17 cellular contexts compared by ENCODE assay signal in the genomic region with DNA sequence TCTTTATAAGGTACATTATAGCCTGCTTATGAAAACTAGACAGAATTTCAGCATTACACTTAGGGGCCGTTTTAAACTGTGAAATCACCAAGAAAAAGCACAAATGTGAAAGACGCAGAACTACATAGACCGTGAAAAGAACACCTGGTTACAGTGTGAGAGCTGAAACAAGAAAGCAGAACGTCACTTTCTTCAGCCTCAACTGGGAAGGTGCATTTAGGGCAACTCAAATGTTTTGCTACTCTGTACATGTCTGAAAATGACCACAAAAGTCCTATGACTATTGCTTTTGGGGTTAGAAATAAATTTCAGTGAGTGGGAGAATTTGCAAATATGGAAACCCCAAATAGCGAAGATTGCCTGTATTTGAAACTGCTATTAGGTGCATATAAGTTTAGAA.
A peak's percentile ranks its signal among the peaks of the same experiment; 100 is the strongest.
DNase-seq lines count a peak whose midpoint lies in the region; ATAC-seq lines count a peak whose summit lies in the region.
"Had no signal": no experiment of that assay in that cellular context is flagged by ENCODE, and none has a peak within 500 bp of the region (broad histone marks: within the 10 kb centered on the region; RNA-seq: fewer than 3 reads in every experiment).

No MANE protein-coding gene starts in this region.

- no peak for DNase-seq in stimulated activated CD4-positive, alpha-beta T cell treated with anti-CD3 and anti-CD28 coated beads, Interleukin-15, amount 100 ng/mL, for 24 hours
- no peak for DNase-seq in epidermal melanocyte (ENCODE audit: insufficient read length, low spot score)
- no peak for DNase-seq in NCI-H2029 treated with DMSO at 0.1 percent for 48 hours (lab: John Stamatoyannopoulos, UW)
- DNase-seq: activated CD4-positive, alpha-beta T cell treated with anti-CD3 and anti-CD28 coated beads, Interleukin-2, amount 10 ng/mL, durations not matched to agents 24 days and 14 days; activated naive CD4-positive, alpha-beta T cell treated with anti-CD3 and anti-CD28 coated beads, Interleukin-2, amount 50 U/mL, for 16 hours; DMS53; endodermal cell; GM23248; kidney glomerular epithelial cell; naive thymus-derived CD4-positive, alpha-beta T cell; ovary had no signal

- ATAC-seq in GM18502 (IDR thresholded peaks at IDR 0.05; ENCODE audit: poor library complexity, unreplicated experiment) (peak; percentile 60), GM19397 (IDR thresholded peaks at IDR 0.05; ENCODE audit: unreplicated experiment) (peak; percentile 49), HG02852 (IDR thresholded peaks at IDR 0.05; ENCODE audit: unreplicated experiment) (peak; percentile 81), HG03521 (IDR thresholded peaks at IDR 0.05; ENCODE audit: unreplicated experiment) (peak; percentile 59), HG03457 (IDR thresholded peaks at IDR 0.05; ENCODE audit: unreplicated experiment) (no peak)
- ATAC-seq: naive thymus-derived CD4-positive, alpha-beta T cell; Panc1 had no signal
